In the genomic region with DNA sequence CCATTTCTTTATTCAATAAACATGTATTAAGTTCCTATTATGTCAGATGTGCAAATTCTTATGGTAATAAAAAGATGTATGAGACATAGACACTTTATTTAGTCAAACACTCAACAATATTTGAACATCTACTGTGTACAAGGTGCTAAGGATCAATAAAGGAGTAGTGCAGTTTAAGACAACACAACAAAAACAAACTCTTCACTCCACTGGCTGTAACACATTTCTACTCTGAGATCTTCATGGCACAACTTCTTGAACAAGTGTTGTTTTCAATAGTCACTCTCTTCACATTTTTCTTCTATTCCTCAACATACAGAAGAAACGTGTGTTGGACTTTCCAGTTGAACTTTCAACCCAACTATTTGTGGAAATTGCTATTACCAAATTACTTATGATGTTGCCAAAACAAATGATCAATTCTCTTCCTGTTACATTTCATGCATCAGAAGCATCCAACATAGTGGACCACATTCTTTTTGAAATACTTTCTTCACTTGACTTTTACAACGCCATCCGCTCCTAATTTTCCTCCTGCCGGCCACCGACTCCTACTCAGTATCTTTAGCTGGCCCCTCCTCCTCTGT, we compare ENCODE assay signal across 9 cellular contexts. TPM values are rescaled to one million over a fixed set of nuclear protein-coding genes. Genes with fewer than 3 reads are reported as not detected.
"Had no signal": no experiment of that assay in that cellular context is flagged by ENCODE, and none has a peak within 500 bp of the region (broad histone marks: within the 10 kb centered on the region; RNA-seq: fewer than 3 reads in every experiment).

No MANE protein-coding gene starts in this region.

- H3K4me3 ChIP-seq: GM12878 had no signal

- DNase-seq: GDM1, GF-D8 had no signal

- FAIRE-seq: G401.6, GM12878, GM12891, GM12892, GM18507, GM19239 had no signal

- ATAC-seq: GM12878 had no signal

RNA-seq across cellular contexts. Expression of a gene that starts 25.4 kb away (rescaled TPM):
- total RNA-seq: G401, GM12878 had no signal
- polyA plus RNA-seq: GM12878 had no signal
